ENCODE assay signal across 28 cellular contexts in genomic region chr11:46246514-46246913, GRCh38. TPM values are rescaled to one million over a fixed set of nuclear protein-coding genes. Genes with fewer than 3 reads are reported as not detected.
A peak's percentile ranks its signal among the peaks of the same experiment; 100 is the strongest.
DNase-seq lines count a peak whose midpoint lies in the region; ATAC-seq and TF ChIP-seq lines count a peak whose summit lies in the region.
"Had no signal": no experiment of that assay in that cellular context is flagged by ENCODE, and none has a peak within 500 bp of the region (broad histone marks: within the 10 kb centered on the region; RNA-seq: fewer than 3 reads in every experiment).

No MANE protein-coding gene starts in this region.

- peak overlapping the region; percentile 61 for H3K27ac Mint-ChIP-seq in osteocyte (ENCODE audit: unreplicated experiment)
- no peak overlapping the region for H3K27ac Mint-ChIP-seq in activated CD4-positive, alpha-beta memory T cell treated with anti-CD3 and anti-CD28 coated beads, Interleukin-2, amount 10 ng/mL, durations not matched to agents 7 days and 5 days
- H3K27ac Mint-ChIP-seq: B cell; endodermal cell; stimulated activated naive CD8-positive, alpha-beta T cell treated with anti-CD3 and anti-CD28 coated beads, Interleukin-15, Interleukin-2, amounts not matched to agents 100 ng/mL and 50 ng/mL, for 24 hours; type B pancreatic cell had no signal

- H3K27ac ChIP-seq in dorsolateral prefrontal cortex = no peak overlapping the region
- H3K27ac ChIP-seq: gastroesophageal sphincter, PC-9, right atrium auricular region, SJSA1 had no signal

- no peak for TF ChIP-seq CTCF in osteocyte (IDR thresholded peaks at IDR 0.05)
- TF ChIP-seq CTCF in dorsolateral prefrontal cortex (IDR thresholded peaks at IDR 0.05 in 54 of 56, conservative IDR thresholded peaks at IDR 0.05 in 2 of 56; ENCODE audit: low read depth in 1 of 56, partially characterized antibody in 56 of 56) = no peak

- H3K27me3 Mint-ChIP-seq in osteocyte (ENCODE audit: unreplicated experiment) = no peaks in the 10 kb centered on the region
- peaks cover 2% of the 10 kb centered on the region for H3K27me3 Mint-ChIP-seq in activated CD4-positive, alpha-beta memory T cell treated with anti-CD3 and anti-CD28 coated beads, Interleukin-2, amount 10 ng/mL, durations not matched to agents 7 days and 5 days
- H3K27me3 Mint-ChIP-seq: type B pancreatic cell had no signal

- H3K9ac ChIP-seq in adipocyte (ENCODE audit: low read length) = no peak overlapping the region

- H3K4me3 ChIP-seq in adipocyte (ENCODE audit: low read length) = no peak overlapping the region
- no peak overlapping the region for H3K4me3 ChIP-seq in dorsolateral prefrontal cortex
- H3K4me3 ChIP-seq: gastroesophageal sphincter, mucosa of descending colon, PC-9, right atrium auricular region, SJSA1 had no signal

- H3K4me1 ChIP-seq in adipocyte (ENCODE audit: control insufficient read depth, insufficient read depth, low read length) = peaks cover 49% of the 10 kb centered on the region

- no peak for ATAC-seq in HG02840 (IDR thresholded peaks at IDR 0.05; ENCODE audit: low FRiP score, unreplicated experiment)
- ATAC-seq: gastroesophageal sphincter, left lobe of liver, mucosa of descending colon had no signal

- CTCF ChIA-PET in activated CD4-positive, alpha-beta memory T cell treated with anti-CD3 and anti-CD28 coated beads, Interleukin-2, amount 10 ng/mL, durations not matched to agents 7 days and 5 days (lab: Charles Lee) = interaction anchor here (1.1 kb wide), 1 partner anchor 27 kb away, joined by 3 read pairs; no protein-coding TSS in a partner anchor

- H3K4me3 Mint-ChIP-seq in osteocyte (ENCODE audit: unreplicated experiment) = no peak overlapping the region
- H3K4me3 Mint-ChIP-seq in activated CD4-positive, alpha-beta memory T cell treated with anti-CD3 and anti-CD28 coated beads, Interleukin-2, amount 10 ng/mL, durations not matched to agents 7 days and 5 days = no peak overlapping the region
- H3K4me3 Mint-ChIP-seq: B cell; endodermal cell; stimulated activated naive CD8-positive, alpha-beta T cell treated with anti-CD3 and anti-CD28 coated beads, Interleukin-15, Interleukin-2, amounts not matched to agents 100 ng/mL and 50 ng/mL, for 24 hours; type B pancreatic cell had no signal

- H3K36me3 Mint-ChIP-seq in osteocyte (ENCODE audit: unreplicated experiment) = no peaks in the 10 kb centered on the region
- no peaks in the 10 kb centered on the region for H3K36me3 Mint-ChIP-seq in activated CD4-positive, alpha-beta memory T cell treated with anti-CD3 and anti-CD28 coated beads, Interleukin-2, amount 10 ng/mL, durations not matched to agents 7 days and 5 days (ENCODE audit: low read depth)
- H3K36me3 Mint-ChIP-seq: type B pancreatic cell had no signal

- H3K27me3 ChIP-seq in adipocyte (replicated peaks; ENCODE audit: control insufficient read depth, insufficient read depth, low read length) (no peaks in the 10 kb centered on the region), dorsolateral prefrontal cortex (no peaks in the 10 kb centered on the region)
- H3K27me3 ChIP-seq: gastroesophageal sphincter, right atrium auricular region, SJSA1 had no signal

- H3K36me3 ChIP-seq in adipocyte (ENCODE audit: control insufficient read depth, insufficient read depth, low read length, severe bottlenecking) = no peaks in the 10 kb centered on the region
- H3K36me3 ChIP-seq: gastroesophageal sphincter, right atrium auricular region, SJSA1 had no signal

- intact Hi-C loops in dorsolateral prefrontal cortex (cut with DNase I) = loop anchor here in 1 of 2 donors (10.0 kb wide), 1 partner anchor 288 kb away; no protein-coding TSS in a partner anchor

- H3K9me3 Mint-ChIP-seq in osteocyte (ENCODE audit: unreplicated experiment) = no peaks in the 10 kb centered on the region
- no peaks in the 10 kb centered on the region for H3K9me3 Mint-ChIP-seq in activated CD4-positive, alpha-beta memory T cell treated with anti-CD3 and anti-CD28 coated beads, Interleukin-2, amount 10 ng/mL, durations not matched to agents 7 days and 5 days
- H3K9me3 Mint-ChIP-seq: endodermal cell; stimulated activated naive CD8-positive, alpha-beta T cell treated with anti-CD3 and anti-CD28 coated beads, Interleukin-15, Interleukin-2, amounts not matched to agents 100 ng/mL and 50 ng/mL, for 24 hours; type B pancreatic cell had no signal

- DNase-seq in EH (ENCODE audit: low read depth) = peak; percentile 86
- peak; percentile 74 for DNase-seq in adipocyte (ENCODE audit: low read depth)
- peak; percentile 87 for DNase-seq in fibroblast of peridontal ligament (ENCODE audit: extremely low read depth)
- no peak for DNase-seq in osteocyte (ENCODE audit: extremely low spot score, unreplicated experiment)
- no peak for DNase-seq in NCI-H1436 treated with DMSO at 0.1 percent for 48 hours (lab: John Stamatoyannopoulos, UW)
- DNase-seq in dorsolateral prefrontal cortex = no peak
- no peak for DNase-seq in activated CD4-positive, alpha-beta memory T cell treated with anti-CD3 and anti-CD28 coated beads, Interleukin-2, amount 10 ng/mL, durations not matched to agents 7 days and 5 days
- DNase-seq: activated CD4-positive, alpha-beta T cell treated with anti-CD3 and anti-CD28 coated beads for 1 hour; activated CD8-positive, alpha-beta memory T cell treated with anti-CD3 and anti-CD28 coated beads, Interleukin-2, amount 50 U/mL, for 4 hours; amygdala; Caco-2; cerebellar nuclear complex; endodermal cell; mucosa of descending colon; NCI-H1417; NCI-H2171 treated with DMSO at 0.1 percent for 48 hours; NCI-H748 treated with DMSO at 0.1 percent for 48 hours; nucleus accumbens; PC-9; T1000 had no signal

- H3K9me3 ChIP-seq in adipocyte (ENCODE audit: control insufficient read depth, low read length) = no peaks in the 10 kb centered on the region
- H3K9me3 ChIP-seq: Caco-2, gastroesophageal sphincter, mucosa of descending colon, right atrium auricular region, SJSA1 had no signal

- POLR2A ChIA-PET in activated CD4-positive, alpha-beta memory T cell treated with anti-CD3 and anti-CD28 coated beads, Interleukin-2, amount 10 ng/mL, durations not matched to agents 7 days and 5 days (lab: Charles Lee) = no interaction called here

- H3K4me1 Mint-ChIP-seq in osteocyte (ENCODE audit: unreplicated experiment) = peaks cover 70% of the 10 kb centered on the region
- peaks cover 20% of the 10 kb centered on the region for H3K4me1 Mint-ChIP-seq in activated CD4-positive, alpha-beta memory T cell treated with anti-CD3 and anti-CD28 coated beads, Interleukin-2, amount 10 ng/mL, durations not matched to agents 7 days and 5 days

RNA-seq across cellular contexts. Expression of gene CREB3L1, which starts 30.9 kb away (rescaled TPM):
- total RNA-seq in osteocyte (77.0 and 78.6 TPM in 2 replicates), dorsolateral prefrontal cortex (10 to 100 TPM in 4 of 120 experiments, 1 to 10 TPM in 116; 2.0 to 11.9 (median 4.6) TPM)
- not detected for total RNA-seq in activated CD4-positive, alpha-beta memory T cell treated with anti-CD3 and anti-CD28 coated beads, Interleukin-2, amount 10 ng/mL, durations not matched to agents 7 days and 5 days
- total RNA-seq: B cell had no signal

Comparison
In these comparisons a context has a peak if more than half of its experiments do, and no peak if none do; other contexts are left out.
1. DNase-seq: peak in EH (single experiment), adipocyte (single experiment) and fibroblast of peridontal ligament (single experiment); none in osteocyte (single experiment), NCI-H1436 treated with DMSO at 0.1 percent for 48 hours (single experiment), dorsolateral prefrontal cortex (0 of 10) and activated CD4-positive, alpha-beta memory T cell treated with anti-CD3 and anti-CD28 coated beads, Interleukin-2, amount 10 ng/mL, durations not matched to agents 7 days and 5 days (single experiment).